Comparison of ENCODE assay signal across 23 cellular contexts in genomic region chrX:137430301-137430700, GRCh38.
A peak's percentile ranks its signal among the peaks of the same experiment; 100 is the strongest.
DNase-seq lines count a peak whose midpoint lies in the region; ATAC-seq and TF ChIP-seq lines count a peak whose summit lies in the region.
"Had no signal": no experiment of that assay in that cellular context is flagged by ENCODE, and none has a peak within 500 bp of the region (broad histone marks: within the 10 kb centered on the region; RNA-seq: fewer than 3 reads in every experiment).

No MANE protein-coding gene starts in this region.

- peaks cover 7% of the 10 kb centered on the region for H3K9me3 ChIP-seq in iPS-18a (ENCODE audit: control insufficient read depth, low read depth, low read length)
- H3K9me3 ChIP-seq: SJCRH30 had no signal

- POLR2A ChIA-PET in WTC11 (lab: Charles Lee): interaction anchor here (0.6 to 0.9 kb wide), 2 partner anchors 120 to 491 kb away, joined by 3 to 4 read pairs; no protein-coding TSS in a partner anchor

- peak; percentile 37 for DNase-seq in GM23338 (ENCODE audit: low spot score)
- no peak for DNase-seq in WTC11 (ENCODE audit: low spot score)
- DNase-seq in neural crest cell (ENCODE audit: low read depth, low spot score): no peak
- DNase-seq in kidney glomerular epithelial cell (lab: John Stamatoyannopoulos, UW): no peak
- DNase-seq in NCI-H446 treated with DMSO at 0.1 percent for 48 hours (lab: John Stamatoyannopoulos, UW): no peak
- DNase-seq in activated naive CD8-positive, alpha-beta T cell treated with anti-CD3 and anti-CD28 coated beads for 36 hours: no peak
- DNase-seq in central memory CD4-positive, alpha-beta T cell: no peak
- DNase-seq: AML-193; Calu3; CD8-positive, alpha-beta memory T cell; DMS153; GF-D8; KBM-7; MM.1S; NCI-H1092; NCI-H1436; NCI-H187 treated with DMSO at 0.1 percent for 48 hours; NCI-H510A; NCI-H748 treated with DMSO at 0.1 percent for 48 hours; NK-92 treated with Interleukin-12 subunit alpha and Interleukin-12 subunit beta, amount 100 ng/mL, for 24 hours; SJCRH30 had no signal

- H3K36me3 ChIP-seq in GM23338 (ENCODE audit: insufficient read depth): no peaks in the 10 kb centered on the region
- no peaks in the 10 kb centered on the region for H3K36me3 ChIP-seq in iPS-18a (ENCODE audit: control insufficient read depth, low read depth, low read length)
- H3K36me3 ChIP-seq: SJCRH30 had no signal

- TF ChIP-seq CTCF in GM23338 (conservative IDR thresholded peaks at IDR 0.05; ENCODE audit: low read depth in 2 of 2): no peak
- no peak for TF ChIP-seq CTCF in WTC11 (IDR thresholded peaks at IDR 0.05)
- no peak for TF ChIP-seq CTCF in neural crest cell (conservative IDR thresholded peaks at IDR 0.05)

- H3K4me2 ChIP-seq in GM23338: peak overlapping the region; percentile 88

- ATAC-seq in GM23338: no peak
- no peak for ATAC-seq in WTC11

- H3K4me1 Mint-ChIP-seq in GM23338 (peaks cover 32% of the 10 kb centered on the region), WTC11 (peaks cover 35% of the 10 kb centered on the region), neural crest cell (peaks cover 9% of the 10 kb centered on the region)
- peaks cover 7% of the 10 kb centered on the region for H3K4me1 Mint-ChIP-seq in activated naive CD8-positive, alpha-beta T cell treated with anti-CD3 and anti-CD28 coated beads for 36 hours

- H3K27me3 ChIP-seq in GM23338 (ENCODE audit: insufficient read depth): peaks cover 55% of the 10 kb centered on the region
- peaks cover 51% of the 10 kb centered on the region for H3K27me3 ChIP-seq in iPS-18a (ENCODE audit: control insufficient read depth, insufficient read depth, low read length)
- H3K27me3 ChIP-seq: SJCRH30 had no signal

- H3F3A ChIP-seq in GM23338 (replicated peaks; ENCODE audit: low read depth): no peaks in the 10 kb centered on the region

- no peak overlapping the region for H3K27ac Mint-ChIP-seq in GM23338
- no peak overlapping the region for H3K27ac Mint-ChIP-seq in WTC11
- no peak overlapping the region for H3K27ac Mint-ChIP-seq in neural crest cell (ENCODE audit: unreplicated experiment)
- no peak overlapping the region for H3K27ac Mint-ChIP-seq in activated naive CD8-positive, alpha-beta T cell treated with anti-CD3 and anti-CD28 coated beads for 36 hours
- H3K27ac Mint-ChIP-seq: CD8-positive, alpha-beta memory T cell had no signal

- H3K27ac ChIP-seq in GM23338 (ENCODE audit: low read depth) (no peak overlapping the region), iPS-18a (ENCODE audit: low read length) (no peak overlapping the region)
- H3K27ac ChIP-seq: C4-2B, SJCRH30 had no signal

- H3K27me3 Mint-ChIP-seq in GM23338 (ENCODE audit: insufficient read depth, low read depth, poor library complexity) (peaks cover 44% of the 10 kb centered on the region), WTC11 (ENCODE audit: low read depth) (peaks cover 32% of the 10 kb centered on the region), neural crest cell (ENCODE audit: low read depth) (peaks cover 75% of the 10 kb centered on the region)
- peaks cover 72% of the 10 kb centered on the region for H3K27me3 Mint-ChIP-seq in activated naive CD8-positive, alpha-beta T cell treated with anti-CD3 and anti-CD28 coated beads for 36 hours

- CTCF ChIA-PET in WTC11 (lab: Charles Lee): interaction anchor here (0.7 to 4.2 kb wide), 5 partner anchors 78 to 496 kb away, joined by 3 to 27 read pairs (median 5); no protein-coding TSS in a partner anchor

- no peaks in the 10 kb centered on the region for H3K79me2 ChIP-seq in GM23338 (replicated peaks; ENCODE audit: insufficient read depth)

- peak overlapping the region; percentile 74 for H3K4me3 Mint-ChIP-seq in GM23338
- H3K4me3 Mint-ChIP-seq in WTC11: peak overlapping the region; percentile 77
- H3K4me3 Mint-ChIP-seq in neural crest cell: peak overlapping the region; percentile 13
- H3K4me3 Mint-ChIP-seq in activated naive CD8-positive, alpha-beta T cell treated with anti-CD3 and anti-CD28 coated beads for 36 hours: no peak overlapping the region
- H3K4me3 Mint-ChIP-seq: CD8-positive, alpha-beta memory T cell had no signal

- H3K9me3 Mint-ChIP-seq in GM23338 (peaks cover 2% of the 10 kb centered on the region; the same call in 2 of the 3 replicates), WTC11 (peaks cover 1% of the 10 kb centered on the region; the same call in 1 of the 2 replicates), neural crest cell (no peaks in the 10 kb centered on the region)
- no peaks in the 10 kb centered on the region for H3K9me3 Mint-ChIP-seq in activated naive CD8-positive, alpha-beta T cell treated with anti-CD3 and anti-CD28 coated beads for 36 hours

- peaks cover 15% of the 10 kb centered on the region for H3K4me1 ChIP-seq in GM23338 (ENCODE audit: insufficient read depth)
- peaks cover 16% of the 10 kb centered on the region for H3K4me1 ChIP-seq in iPS-18a (ENCODE audit: control insufficient read depth, low read depth, low read length)
- H3K4me1 ChIP-seq: SJCRH30 had no signal

- H3K36me3 Mint-ChIP-seq in GM23338 (ENCODE audit: low read depth) (0 out of 3 replicates have a peak, but pooled peaks cover under 1% of the 10 kb centered on the region), WTC11 (no peaks in the 10 kb centered on the region; the same call in 1 of the 2 replicates), neural crest cell (ENCODE audit: low read depth) (no peaks in the 10 kb centered on the region)
- H3K36me3 Mint-ChIP-seq in activated naive CD8-positive, alpha-beta T cell treated with anti-CD3 and anti-CD28 coated beads for 36 hours: no peaks in the 10 kb centered on the region
- H3K36me3 Mint-ChIP-seq: CD8-positive, alpha-beta memory T cell had no signal

- H4K20me1 ChIP-seq in GM23338 (replicated peaks; ENCODE audit: insufficient read depth): no peaks in the 10 kb centered on the region

- H3K4me3 ChIP-seq in GM23338: peak overlapping the region; percentile 66
- peak overlapping the region; percentile 68 for H3K4me3 ChIP-seq in iPS-18a (ENCODE audit: low read length)
- H3K4me3 ChIP-seq: SJCRH30 had no signal

- no peak overlapping the region for H3K9ac ChIP-seq in iPS-18a (ENCODE audit: low read length)

- H3K9me2 ChIP-seq in GM23338 (ENCODE audit: insufficient read depth): no peaks in the 10 kb centered on the region

- H2AFZ ChIP-seq in GM23338: no peak overlapping the region

TF ChIP-seq in GM23338, 12 proteins besides CTCF, POLR2A, EP300 and RAD21:
- no peak for TF ChIP-seq STAT1 (IDR thresholded peaks at IDR 0.05; ENCODE audit: unreplicated experiment)
- TF ChIP-seq CREB1 (CRISPR knock-in tag; IDR thresholded peaks at IDR 0.05; ENCODE audit: low read depth): no peak
- TF ChIP-seq EZH2 (IDR thresholded peaks at IDR 0.05; ENCODE audit: low read depth, unreplicated experiment): no peak

TF ChIP-seq in WTC11, 78 proteins besides CTCF, POLR2A, EP300 and RAD21 (continues in another document):
- TF ChIP-seq NFE2L1 (CRISPR knock-in tag; IDR thresholded peaks at IDR 0.05) (no peak), ZNF416 (CRISPR knock-in tag; IDR thresholded peaks at IDR 0.05) (no peak), STAT6 (CRISPR knock-in tag; conservative IDR thresholded peaks at IDR 0.05; ENCODE audit: low read depth) (no peak), GRHL2 (CRISPR knock-in tag; IDR thresholded peaks at IDR 0.05; ENCODE audit: insufficient replicate concordance, severe bottlenecking) (no peak), HMGXB4 (CRISPR knock-in tag; IDR thresholded peaks at IDR 0.05) (no peak)
